Comparison of ENCODE assay signal across 2 cellular contexts in the genomic region with DNA sequence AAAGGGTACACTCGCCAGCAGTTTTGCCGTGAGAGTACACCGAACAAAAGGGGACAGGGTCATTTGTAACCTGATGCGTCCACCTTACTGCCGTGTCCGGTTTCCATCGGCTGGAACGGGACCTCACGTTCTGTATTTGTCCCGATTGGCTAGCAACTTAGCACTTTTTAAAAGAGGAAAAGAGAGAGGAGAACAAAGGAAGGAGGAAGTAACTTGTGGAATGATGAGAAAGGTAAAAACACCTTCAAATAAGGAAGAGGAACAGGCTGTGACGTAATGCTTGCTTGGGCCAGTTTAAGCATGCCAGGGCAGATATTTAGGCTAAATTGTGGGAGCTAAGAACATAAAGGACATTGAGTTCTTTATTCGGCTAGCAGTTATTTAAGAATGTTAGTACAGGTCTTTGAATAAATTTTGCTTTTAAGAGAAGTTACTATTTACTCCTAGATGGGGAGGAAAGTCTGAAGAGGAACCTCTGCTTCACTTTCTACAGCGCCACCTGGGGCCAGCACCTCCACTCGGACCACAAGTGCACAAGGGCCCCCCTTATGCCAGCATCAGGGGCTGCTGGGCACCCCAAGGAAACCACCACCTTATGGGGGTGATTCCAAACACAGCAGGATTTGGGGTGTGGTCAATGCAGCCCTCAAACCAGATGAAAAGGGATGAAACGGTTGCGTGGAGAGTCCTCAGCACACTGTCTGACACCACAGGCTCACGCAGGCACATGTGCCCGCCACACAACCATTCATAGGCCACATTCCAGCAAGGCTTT.
TF ChIP-seq lines count a peak whose summit lies in the region.

No MANE protein-coding gene starts in this region.

TF ChIP-seq in IMR-90, 13 proteins besides CTCF, POLR2A, EP300 and RAD21:
- TF ChIP-seq NFE2L2 (IDR thresholded peaks at IDR 0.05; ENCODE audit: low read depth, low read length) = no peak
- no peak for TF ChIP-seq MAZ (IDR thresholded peaks at IDR 0.05; ENCODE audit: borderline replicate concordance, low read depth, low read length)
- no peak for TF ChIP-seq MXI1 (IDR thresholded peaks at IDR 0.05; ENCODE audit: borderline replicate concordance, low read depth, low read length)
- TF ChIP-seq, protein P1, sequence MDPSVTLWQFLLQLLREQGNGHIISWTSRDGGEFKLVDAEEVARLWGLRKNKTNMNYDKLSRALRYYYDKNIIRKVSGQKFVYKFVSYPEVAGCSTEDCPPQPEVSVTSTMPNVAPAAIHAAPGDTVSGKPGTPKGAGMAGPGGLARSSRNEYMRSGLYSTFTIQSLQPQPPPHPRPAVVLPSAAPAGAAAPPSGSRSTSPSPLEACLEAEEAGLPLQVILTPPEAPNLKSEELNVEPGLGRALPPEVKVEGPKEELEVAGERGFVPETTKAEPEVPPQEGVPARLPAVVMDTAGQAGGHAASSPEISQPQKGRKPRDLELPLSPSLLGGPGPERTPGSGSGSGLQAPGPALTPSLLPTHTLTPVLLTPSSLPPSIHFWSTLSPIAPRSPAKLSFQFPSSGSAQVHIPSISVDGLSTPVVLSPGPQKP (IDR thresholded peaks at IDR 0.05; ENCODE audit: borderline replicate concordance, low read depth, low read length) = no peak
- no peak for TF ChIP-seq FOS (IDR thresholded peaks at IDR 0.05; ENCODE audit: low read depth, low read length)
- no peak for TF ChIP-seq SMC3 (IDR thresholded peaks at IDR 0.05; ENCODE audit: low read depth, low read length)
- no peak for TF ChIP-seq MAFK (IDR thresholded peaks at IDR 0.05; ENCODE audit: low read depth, low read length)
- no peak for TF ChIP-seq CHD1 (IDR thresholded peaks at IDR 0.05; ENCODE audit: low read depth, low read length)
- no peak for TF ChIP-seq CEBPB (IDR thresholded peaks at IDR 0.05; ENCODE audit: low read depth, low read length)
- TF ChIP-seq BHLHE40 (IDR thresholded peaks at IDR 0.05; ENCODE audit: low read depth, low read length) = no peak
- TF ChIP-seq USF2 (IDR thresholded peaks at IDR 0.05; ENCODE audit: low read depth, low read length) = no peak
TF ChIP-seq in IMR-90: peak in this region for 0.

TF ChIP-seq in HepG2, 621 proteins besides CTCF, POLR2A, EP300 and RAD21 (continues in another document):
- TF ChIP-seq TOPORS (CRISPR knock-in tag; IDR thresholded peaks at IDR 0.05) = 0 out of 2 replicates have a peak, but pooled peaks have one; percentile 24
- TF ChIP-seq ZNF556 (CRISPR knock-in tag; IDR thresholded peaks at IDR 0.05; ENCODE audit: borderline replicate concordance) = 0 out of 2 replicates have a peak, but pooled peaks have one; percentile 47
- no peak for TF ChIP-seq POGZ (CRISPR knock-in tag; IDR thresholded peaks at IDR 0.05)
- TF ChIP-seq E2F1 (CRISPR knock-in tag; IDR thresholded peaks at IDR 0.05) = no peak
- TF ChIP-seq EED (CRISPR knock-in tag; IDR thresholded peaks at IDR 0.05) = 0 out of 2 replicates have a peak, but pooled peaks have one; percentile 38
- TF ChIP-seq PAXIP1 (CRISPR knock-in tag; conservative IDR thresholded peaks at IDR 0.05) = peak; percentile 11
- TF ChIP-seq, protein P2, sequence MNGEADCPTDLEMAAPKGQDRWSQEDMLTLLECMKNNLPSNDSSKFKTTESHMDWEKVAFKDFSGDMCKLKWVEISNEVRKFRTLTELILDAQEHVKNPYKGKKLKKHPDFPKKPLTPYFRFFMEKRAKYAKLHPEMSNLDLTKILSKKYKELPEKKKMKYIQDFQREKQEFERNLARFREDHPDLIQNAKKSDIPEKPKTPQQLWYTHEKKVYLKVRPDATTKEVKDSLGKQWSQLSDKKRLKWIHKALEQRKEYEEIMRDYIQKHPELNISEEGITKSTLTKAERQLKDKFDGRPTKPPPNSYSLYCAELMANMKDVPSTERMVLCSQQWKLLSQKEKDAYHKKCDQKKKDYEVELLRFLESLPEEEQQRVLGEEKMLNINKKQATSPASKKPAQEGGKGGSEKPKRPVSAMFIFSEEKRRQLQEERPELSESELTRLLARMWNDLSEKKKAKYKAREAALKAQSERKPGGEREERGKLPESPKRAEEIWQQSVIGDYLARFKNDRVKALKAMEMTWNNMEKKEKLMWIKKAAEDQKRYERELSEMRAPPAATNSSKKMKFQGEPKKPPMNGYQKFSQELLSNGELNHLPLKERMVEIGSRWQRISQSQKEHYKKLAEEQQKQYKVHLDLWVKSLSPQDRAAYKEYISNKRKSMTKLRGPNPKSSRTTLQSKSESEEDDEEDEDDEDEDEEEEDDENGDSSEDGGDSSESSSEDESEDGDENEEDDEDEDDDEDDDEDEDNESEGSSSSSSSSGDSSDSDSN (CRISPR knock-in tag; IDR thresholded peaks at IDR 0.05) = 0 out of 2 replicates have a peak, but pooled peaks have one; percentile 21
- TF ChIP-seq, protein P3, sequence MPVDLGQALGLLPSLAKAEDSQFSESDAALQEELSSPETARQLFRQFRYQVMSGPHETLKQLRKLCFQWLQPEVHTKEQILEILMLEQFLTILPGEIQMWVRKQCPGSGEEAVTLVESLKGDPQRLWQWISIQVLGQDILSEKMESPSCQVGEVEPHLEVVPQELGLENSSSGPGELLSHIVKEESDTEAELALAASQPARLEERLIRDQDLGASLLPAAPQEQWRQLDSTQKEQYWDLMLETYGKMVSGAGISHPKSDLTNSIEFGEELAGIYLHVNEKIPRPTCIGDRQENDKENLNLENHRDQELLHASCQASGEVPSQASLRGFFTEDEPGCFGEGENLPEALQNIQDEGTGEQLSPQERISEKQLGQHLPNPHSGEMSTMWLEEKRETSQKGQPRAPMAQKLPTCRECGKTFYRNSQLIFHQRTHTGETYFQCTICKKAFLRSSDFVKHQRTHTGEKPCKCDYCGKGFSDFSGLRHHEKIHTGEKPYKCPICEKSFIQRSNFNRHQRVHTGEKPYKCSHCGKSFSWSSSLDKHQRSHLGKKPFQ (CRISPR knock-in tag; IDR thresholded peaks at IDR 0.05; ENCODE audit: insufficient replicate concordance) = peak; percentile 26
- 0 out of 2 replicates have a peak, but pooled peaks have one; percentile 13 for TF ChIP-seq KDM3A (CRISPR knock-in tag; IDR thresholded peaks at IDR 0.05; ENCODE audit: low read depth)
- 0 out of 2 replicates have a peak, but pooled peaks have one; percentile 22 for TF ChIP-seq ZBTB14 (CRISPR knock-in tag; IDR thresholded peaks at IDR 0.05)
- peak; percentile 42; the same call in 1 of the 2 replicates for TF ChIP-seq ZBTB7B (CRISPR knock-in tag; IDR thresholded peaks at IDR 0.05)
- TF ChIP-seq ZBTB10 (CRISPR knock-in tag; IDR thresholded peaks at IDR 0.05; ENCODE audit: borderline replicate concordance) = peak; percentile 68; the same call in 1 of the 2 replicates
- TF ChIP-seq, protein P4, sequence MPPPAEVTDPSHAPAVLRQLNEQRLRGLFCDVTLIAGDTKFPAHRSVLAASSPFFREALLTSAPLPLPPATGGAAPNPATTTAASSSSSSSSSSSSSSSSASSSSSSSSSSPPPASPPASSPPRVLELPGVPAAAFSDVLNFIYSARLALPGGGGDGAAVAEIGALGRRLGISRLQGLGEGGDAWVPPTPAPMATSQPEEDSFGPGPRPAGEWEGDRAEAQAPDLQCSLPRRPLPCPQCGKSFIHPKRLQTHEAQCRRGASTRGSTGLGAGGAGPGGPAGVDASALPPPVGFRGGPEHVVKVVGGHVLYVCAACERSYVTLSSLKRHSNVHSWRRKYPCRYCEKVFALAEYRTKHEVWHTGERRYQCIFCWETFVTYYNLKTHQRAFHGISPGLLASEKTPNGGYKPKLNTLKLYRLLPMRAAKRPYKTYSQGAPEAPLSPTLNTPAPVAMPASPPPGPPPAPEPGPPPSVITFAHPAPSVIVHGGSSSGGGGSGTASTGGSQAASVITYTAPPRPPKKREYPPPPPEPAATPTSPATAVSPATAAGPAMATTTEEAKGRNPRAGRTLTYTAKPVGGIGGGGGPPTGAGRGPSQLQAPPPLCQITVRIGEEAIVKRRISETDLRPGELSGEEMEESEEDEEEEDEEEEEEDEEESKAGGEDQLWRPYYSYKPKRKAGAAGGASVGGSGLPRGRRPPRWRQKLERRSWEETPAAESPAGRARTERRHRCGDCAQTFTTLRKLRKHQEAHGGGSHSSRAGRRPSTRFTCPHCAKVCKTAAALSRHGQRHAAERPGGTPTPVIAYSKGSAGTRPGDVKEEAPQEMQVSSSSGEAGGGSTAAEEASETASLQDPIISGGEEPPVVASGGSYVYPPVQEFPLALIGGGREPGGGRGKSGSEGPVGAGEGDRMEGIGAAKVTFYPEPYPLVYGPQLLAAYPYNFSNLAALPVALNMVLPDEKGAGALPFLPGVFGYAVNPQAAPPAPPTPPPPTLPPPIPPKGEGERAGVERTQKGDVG (CRISPR knock-in tag; IDR thresholded peaks at IDR 0.05; ENCODE audit: borderline replicate concordance) = no peak
- 0 out of 2 replicates have a peak, but pooled peaks have one; percentile 64 for TF ChIP-seq GTF3A (CRISPR knock-in tag; conservative IDR thresholded peaks at IDR 0.05)
- TF ChIP-seq ZSCAN31 (CRISPR knock-in tag; IDR thresholded peaks at IDR 0.05; ENCODE audit: low read depth) = no peak
- TF ChIP-seq, protein P5, sequence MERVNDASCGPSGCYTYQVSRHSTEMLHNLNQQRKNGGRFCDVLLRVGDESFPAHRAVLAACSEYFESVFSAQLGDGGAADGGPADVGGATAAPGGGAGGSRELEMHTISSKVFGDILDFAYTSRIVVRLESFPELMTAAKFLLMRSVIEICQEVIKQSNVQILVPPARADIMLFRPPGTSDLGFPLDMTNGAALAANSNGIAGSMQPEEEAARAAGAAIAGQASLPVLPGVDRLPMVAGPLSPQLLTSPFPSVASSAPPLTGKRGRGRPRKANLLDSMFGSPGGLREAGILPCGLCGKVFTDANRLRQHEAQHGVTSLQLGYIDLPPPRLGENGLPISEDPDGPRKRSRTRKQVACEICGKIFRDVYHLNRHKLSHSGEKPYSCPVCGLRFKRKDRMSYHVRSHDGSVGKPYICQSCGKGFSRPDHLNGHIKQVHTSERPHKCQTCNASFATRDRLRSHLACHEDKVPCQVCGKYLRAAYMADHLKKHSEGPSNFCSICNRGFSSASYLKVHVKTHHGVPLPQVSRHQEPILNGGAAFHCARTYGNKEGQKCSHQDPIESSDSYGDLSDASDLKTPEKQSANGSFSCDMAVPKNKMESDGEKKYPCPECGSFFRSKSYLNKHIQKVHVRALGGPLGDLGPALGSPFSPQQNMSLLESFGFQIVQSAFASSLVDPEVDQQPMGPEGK (CRISPR knock-in tag; IDR thresholded peaks at IDR 0.05) = peak; percentile 21; the same call in 1 of the 2 replicates
